Comparison of ENCODE assay signal across 8 cellular contexts in the genomic region with DNA sequence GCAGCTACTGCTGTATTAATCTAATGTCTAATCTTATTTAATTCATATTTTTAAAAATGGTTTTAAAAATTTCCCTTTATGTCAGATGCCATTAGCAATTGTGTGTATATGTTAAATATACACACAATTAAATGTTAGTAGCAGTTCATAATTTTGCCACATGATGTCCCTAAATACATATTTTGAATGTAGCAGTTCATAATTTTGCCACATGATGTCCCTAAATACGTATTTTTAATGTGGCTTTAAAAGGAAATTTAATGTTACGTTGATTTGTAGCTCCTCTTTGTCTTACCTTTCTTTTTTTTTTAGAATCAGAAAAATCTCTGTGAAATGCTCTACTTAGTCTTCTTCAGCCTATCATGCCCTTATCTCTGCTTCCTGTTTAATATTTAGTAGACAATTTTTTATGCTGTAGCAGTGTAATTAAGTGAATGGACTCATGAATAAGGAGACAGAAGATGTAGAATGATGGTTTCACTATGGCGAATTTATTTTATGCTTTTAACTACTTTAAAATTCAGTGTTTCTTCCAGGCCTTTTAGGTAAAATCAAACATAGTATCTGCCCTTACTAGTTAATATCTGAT. TPM values are rescaled to one million over a fixed set of nuclear protein-coding genes. Genes with fewer than 3 reads are reported as not detected.
DNase-seq lines count a peak whose midpoint lies in the region; ATAC-seq, FAIRE-seq and TF ChIP-seq lines count a peak whose summit lies in the region.

No MANE protein-coding gene starts in this region.

- no peak overlapping the region for H3K27ac Mint-ChIP-seq in activated naive CD4-positive, alpha-beta T cell treated with anti-CD3 and anti-CD28 coated beads for 36 hours

- DNase-seq in GM12865 (ENCODE audit: low read depth) = peak; percentile 31
- DNase-seq in astrocyte of the hippocampus (ENCODE audit: low read depth, low spot score) = peak; percentile 36
- DNase-seq in lung microvascular endothelial cell (ENCODE audit: low read depth in 2 of 2) = peak; percentile 42 to 61
- no peak for DNase-seq in H54 (ENCODE audit: insufficient read length, low spot score)
- DNase-seq in activated naive CD4-positive, alpha-beta T cell treated with anti-CD3 and anti-CD28 coated beads for 36 hours = no peak
- DNase-seq in activated naive CD4-positive, alpha-beta T cell (lab: John Stamatoyannopoulos, UW) = no peak

- no peak overlapping the region for H3K4me3 ChIP-seq in GM12865 (ENCODE audit: low read depth, low read length)

- H3K9me3 Mint-ChIP-seq in activated naive CD4-positive, alpha-beta T cell treated with anti-CD3 and anti-CD28 coated beads for 36 hours = no peaks in the 10 kb centered on the region

- FAIRE-seq in H54 (lab: Jason Lieb, UNC) = no peak

- peaks cover 5% of the 10 kb centered on the region for H3K27me3 Mint-ChIP-seq in activated naive CD4-positive, alpha-beta T cell treated with anti-CD3 and anti-CD28 coated beads for 36 hours (ENCODE audit: low read depth)

- no peak for TF ChIP-seq POLR2A in H54 (IDR thresholded peaks at IDR 0.05; ENCODE audit: low read depth, low read length)

- no peaks in the 10 kb centered on the region for H3K36me3 Mint-ChIP-seq in activated naive CD4-positive, alpha-beta T cell treated with anti-CD3 and anti-CD28 coated beads for 36 hours (ENCODE audit: low read depth)

- TF ChIP-seq CTCF in GM12865 (IDR thresholded peaks at IDR 0.05; ENCODE audit: insufficient read depth, low read depth, low read length, missing control alignments) (peak; percentile 38), LNCAP (IDR thresholded peaks at IDR 0.05) (peak; percentile 75)

- H3K4me1 Mint-ChIP-seq in activated naive CD4-positive, alpha-beta T cell treated with anti-CD3 and anti-CD28 coated beads for 36 hours (ENCODE audit: low read depth) = no peaks in the 10 kb centered on the region

- H3K4me3 Mint-ChIP-seq in activated naive CD4-positive, alpha-beta T cell treated with anti-CD3 and anti-CD28 coated beads for 36 hours = no peak overlapping the region

- ATAC-seq in GM21529 (IDR thresholded peaks at IDR 0.05; ENCODE audit: unreplicated experiment) = peak; percentile 93

- intact Hi-C loops in activated naive CD4-positive, alpha-beta T cell treated with anti-CD3 and anti-CD28 coated beads for 36 hours (cut with micrococcal nuclease) = loop anchor here (1.0 to 5.0 kb wide), 6 partner anchors 175 to 1145 kb away; partner anchors contain the start of gene CTSO

- CTCF ChIA-PET in activated naive CD4-positive, alpha-beta T cell treated with anti-CD3 and anti-CD28 coated beads for 36 hours (lab: Charles Lee) = interaction anchor here (0.6 to 1.7 kb wide), 5 partner anchors 44 to 708 kb away, joined by 3 to 7 read pairs (median 4); no protein-coding TSS in a partner anchor

RNA-seq across cellular contexts. Expression of gene RBM46, which starts 26.1 kb away (rescaled TPM):
- total RNA-seq in lung microvascular endothelial cell = 0.22 TPM in 1 of 2 replicates, not detected in the other
- not detected for total RNA-seq in activated naive CD4-positive, alpha-beta T cell treated with anti-CD3 and anti-CD28 coated beads for 36 hours

Comparison
In these comparisons a context has a peak if more than half of its experiments do, and no peak if none do; other contexts are left out.
1. DNase-seq: peak in GM12865 (single experiment), astrocyte of the hippocampus (single experiment) and lung microvascular endothelial cell (2 of 2); none in H54 (single experiment), activated naive CD4-positive, alpha-beta T cell treated with anti-CD3 and anti-CD28 coated beads for 36 hours (single experiment) and activated naive CD4-positive, alpha-beta T cell (0 of 4).